Comparison of ENCODE assay signal across 11 cellular contexts in the genomic region with DNA sequence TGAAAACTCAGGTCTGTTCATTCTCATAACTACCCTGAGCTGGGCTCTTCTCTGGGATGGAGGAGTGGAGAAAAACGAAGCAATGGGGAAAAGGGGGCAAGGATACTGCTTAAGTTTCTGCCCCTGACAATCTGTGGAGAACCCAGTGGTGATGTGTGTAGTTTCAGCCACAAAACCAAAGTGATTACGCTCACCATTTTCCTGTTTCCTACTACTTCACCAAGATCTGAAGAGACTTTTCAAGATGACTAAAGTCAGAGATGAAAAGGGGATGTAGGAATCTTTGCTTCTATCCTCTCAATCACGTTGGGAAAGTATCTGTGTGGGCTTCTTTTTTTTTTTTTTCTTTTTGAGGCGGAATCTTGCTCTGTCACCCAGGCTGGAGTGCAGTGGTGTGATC. TPM values are rescaled to one million over a fixed set of nuclear protein-coding genes. Genes with fewer than 3 reads are reported as not detected.
DNase-seq lines count a peak whose midpoint lies in the region; ATAC-seq and TF ChIP-seq lines count a peak whose summit lies in the region.
"Had no signal": no experiment of that assay in that cellular context is flagged by ENCODE, and none has a peak within 500 bp of the region (broad histone marks: within the 10 kb centered on the region; RNA-seq: fewer than 3 reads in every experiment).

No MANE protein-coding gene starts in this region.

- DNase-seq in activated CD8-positive, alpha-beta T cell treated with anti-CD3 and anti-CD28 coated beads, Interleukin-2, amount 10 ng/mL, durations not matched to agents 7 days and 5 days: peak; percentile 29
- DNase-seq in lower leg skin (ENCODE audit: low spot score in 2 of 2): no peak
- DNase-seq in NCI-H748 treated with DMSO at 0.1 percent for 48 hours (lab: John Stamatoyannopoulos, UW): no peak
- no peak for DNase-seq in SW480 (ENCODE audit: low spot score)
- DNase-seq in GOT3 (lab: John Stamatoyannopoulos, UW): no peak
- DNase-seq: NCI-H2171 had no signal

- peaks cover 42% of the 10 kb centered on the region for H3K27me3 Mint-ChIP-seq in activated CD8-positive, alpha-beta T cell treated with anti-CD3 and anti-CD28 coated beads, Interleukin-2, amount 10 ng/mL, durations not matched to agents 7 days and 5 days (ENCODE audit: low read depth)
- H3K27me3 Mint-ChIP-seq: IgD-negative memory B cell had no signal

- POLR2A ChIA-PET in activated CD8-positive, alpha-beta T cell treated with anti-CD3 and anti-CD28 coated beads, Interleukin-2, amount 10 ng/mL, durations not matched to agents 7 days and 5 days (lab: Charles Lee): interaction anchor here (0.5 kb wide), 1 partner anchor 456 kb away, joined by 3 read pairs; no protein-coding TSS in a partner anchor

- no peaks in the 10 kb centered on the region for H3K36me3 Mint-ChIP-seq in activated CD8-positive, alpha-beta T cell treated with anti-CD3 and anti-CD28 coated beads, Interleukin-2, amount 10 ng/mL, durations not matched to agents 7 days and 5 days (ENCODE audit: low read depth)
- H3K36me3 Mint-ChIP-seq: IgD-negative memory B cell had no signal

- TF ChIP-seq POLR2A in lower leg skin (IDR thresholded peaks at IDR 0.05): no peak

- intact Hi-C loops in lower leg skin (cut with DNase I; ENCODE audit: low total_unique reads): no loop called here

- peaks cover 14% of the 10 kb centered on the region for H3K4me1 Mint-ChIP-seq in activated CD8-positive, alpha-beta T cell treated with anti-CD3 and anti-CD28 coated beads, Interleukin-2, amount 10 ng/mL, durations not matched to agents 7 days and 5 days (ENCODE audit: low read depth)
- H3K4me1 Mint-ChIP-seq: IgD-negative memory B cell had no signal

- no peaks in the 10 kb centered on the region for H3K9me3 Mint-ChIP-seq in activated CD8-positive, alpha-beta T cell treated with anti-CD3 and anti-CD28 coated beads, Interleukin-2, amount 10 ng/mL, durations not matched to agents 7 days and 5 days (ENCODE audit: insufficient read depth)
- H3K9me3 Mint-ChIP-seq: IgD-negative memory B cell had no signal

- H3K4me3 Mint-ChIP-seq in activated CD8-positive, alpha-beta T cell treated with anti-CD3 and anti-CD28 coated beads, Interleukin-2, amount 10 ng/mL, durations not matched to agents 7 days and 5 days: no peak overlapping the region
- H3K4me3 Mint-ChIP-seq: IgD-negative memory B cell had no signal

- no peak for TF ChIP-seq CTCF in lower leg skin (IDR thresholded peaks at IDR 0.05)

- WGBS in lower leg skin, 2 donors: 66 to 74% methylated on average over 4 of the region's 4 CpGs

- CTCF ChIA-PET in activated CD8-positive, alpha-beta T cell treated with anti-CD3 and anti-CD28 coated beads, Interleukin-2, amount 10 ng/mL, durations not matched to agents 7 days and 5 days (lab: Charles Lee): interaction anchor here (0.7 kb wide), 1 partner anchor 567 kb away, joined by 4 read pairs; no protein-coding TSS in a partner anchor

- ATAC-seq in GM18520 (IDR thresholded peaks at IDR 0.05; ENCODE audit: unreplicated experiment): peak; percentile 43
- peak; percentile 68 for ATAC-seq in GM21367 (IDR thresholded peaks at IDR 0.05; ENCODE audit: unreplicated experiment)
- ATAC-seq in HG03045 (IDR thresholded peaks at IDR 0.05; ENCODE audit: unreplicated experiment): peak; percentile 77
- ATAC-seq in activated CD8-positive, alpha-beta T cell treated with anti-CD3 and anti-CD28 coated beads, Interleukin-2, amount 10 ng/mL, durations not matched to agents 7 days and 5 days: peak; percentile 49

- no peak overlapping the region for H3K4me3 ChIP-seq in lower leg skin (ENCODE audit: low read depth, poor library complexity, severe bottlenecking)

- H3K27ac Mint-ChIP-seq in activated CD8-positive, alpha-beta T cell treated with anti-CD3 and anti-CD28 coated beads, Interleukin-2, amount 10 ng/mL, durations not matched to agents 7 days and 5 days: no peak overlapping the region
- H3K27ac Mint-ChIP-seq: IgD-negative memory B cell, progenitor cell of endocrine pancreas had no signal

RNA-seq across cellular contexts. Expression of gene UBE2E1, which starts 8.3 kb away (rescaled TPM):
- total RNA-seq in activated CD8-positive, alpha-beta T cell treated with anti-CD3 and anti-CD28 coated beads, Interleukin-2, amount 10 ng/mL, durations not matched to agents 7 days and 5 days: 10 to 100 TPM; 54.0 to 54.9 TPM
- 10 to 100 TPM; 32.6 to 62.5 (median 55.9) TPM for total RNA-seq in lower leg skin
